8 cellular contexts compared by ENCODE assay signal in the genomic region with DNA sequence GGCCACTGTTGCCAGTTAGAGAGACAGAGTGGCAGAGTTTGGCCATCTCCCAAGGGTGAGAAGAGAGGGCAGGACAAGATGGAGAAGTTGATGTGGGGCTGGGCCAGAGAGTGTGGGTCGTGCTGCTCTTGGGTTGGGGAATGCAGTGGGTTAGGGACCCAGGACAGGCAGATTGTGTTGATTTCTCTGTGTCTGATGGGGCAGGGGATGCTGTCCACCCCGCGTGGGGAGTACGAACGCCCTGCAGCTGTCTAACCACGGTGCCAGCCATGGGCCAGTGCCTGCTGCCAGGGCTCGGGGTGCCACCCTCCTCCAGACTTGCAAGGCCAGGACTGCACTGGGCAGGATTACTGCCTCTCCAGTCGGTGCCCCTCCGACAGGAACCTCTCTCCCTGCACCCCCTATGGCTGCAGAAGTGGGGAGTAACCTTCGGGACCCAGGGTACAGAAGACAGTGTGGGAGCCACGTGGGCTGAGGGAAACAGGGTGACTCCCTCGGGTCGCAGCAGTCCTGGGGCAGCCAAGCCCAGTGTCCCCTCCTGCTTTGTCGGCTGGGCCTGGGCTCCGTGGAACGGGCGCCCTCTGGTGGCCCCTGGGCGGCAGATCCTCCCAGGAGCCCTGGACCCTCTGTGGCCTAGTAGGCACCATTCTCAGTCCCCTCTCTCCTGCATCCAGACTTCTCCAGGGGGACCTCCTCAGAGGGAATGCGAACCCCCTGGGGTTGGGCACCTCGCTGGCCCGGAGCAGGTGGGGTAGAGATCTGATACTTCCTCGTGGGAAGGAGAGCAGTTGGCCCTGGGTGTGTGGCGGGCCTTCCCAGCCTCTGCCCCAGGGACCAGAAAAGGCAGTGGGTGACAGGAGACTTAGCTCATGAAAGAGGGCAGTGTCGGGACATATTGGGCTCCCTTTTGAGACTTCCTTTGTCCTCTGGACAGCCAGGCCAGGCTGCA. TPM values are rescaled to one million over a fixed set of nuclear protein-coding genes. Genes with fewer than 3 reads are reported as not detected.
A peak's percentile ranks its signal among the peaks of the same experiment; 100 is the strongest.
DNase-seq lines count a peak whose midpoint lies in the region; ATAC-seq and TF ChIP-seq lines count a peak whose summit lies in the region.

No MANE protein-coding gene starts in this region.

- H3K27ac Mint-ChIP-seq in chondrocyte (ENCODE audit: unreplicated experiment): peak overlapping the region; percentile 75

- H3K36me3 Mint-ChIP-seq in chondrocyte (ENCODE audit: low read depth): no peaks in the 10 kb centered on the region

- no peaks in the 10 kb centered on the region for H3K9me3 Mint-ChIP-seq in chondrocyte (ENCODE audit: low read depth)

- no peak for ATAC-seq in GM19328 (IDR thresholded peaks at IDR 0.05; ENCODE audit: unreplicated experiment)

- H3K4me1 Mint-ChIP-seq in chondrocyte (ENCODE audit: low read depth): peaks cover 34% of the 10 kb centered on the region

- peak; percentile 8 to 9 for DNase-seq in NCI-H187 (lab: John Stamatoyannopoulos, UW)
- no peak for DNase-seq in NCI-H187 treated with DMSO at 0.1 percent for 48 hours (lab: John Stamatoyannopoulos, UW)
- DNase-seq in NCI-H1092 (lab: John Stamatoyannopoulos, UW): peak; percentile 8
- peak; percentile 51 for DNase-seq in activated CD4-positive, alpha-beta T cell treated with anti-CD3 and anti-CD28 coated beads for 1 hour
- no peak for DNase-seq in chondrocyte (ENCODE audit: low spot score)
- DNase-seq in left kidney (ENCODE audit: low read depth, low spot score): peak; percentile 87
- DNase-seq in stimulated activated CD4-positive, alpha-beta T cell treated with anti-CD3 and anti-CD28 coated beads, Interleukin-4, amount 100 ng/mL, for 4 hours: peak; percentile 52 to 68

- peak; percentile 100 for TF ChIP-seq CTCF in chondrocyte (IDR thresholded peaks at IDR 0.05)

- H3K27me3 Mint-ChIP-seq in chondrocyte (ENCODE audit: low read depth): no peaks in the 10 kb centered on the region

- H3K4me3 Mint-ChIP-seq in chondrocyte (ENCODE audit: unreplicated experiment): peak overlapping the region; percentile 75

RNA-seq across cellular contexts. Expression of gene GPC1, which starts 2.7 kb away (rescaled TPM):
- total RNA-seq in chondrocyte: 261 to 354 TPM (median 264 TPM) in 3 replicates

Comparison
In these comparisons a context has a peak if more than half of its experiments do, and no peak if none do; other contexts are left out.
1. DNase-seq: peak in NCI-H187 (2 of 2), NCI-H1092 (single experiment), activated CD4-positive, alpha-beta T cell treated with anti-CD3 and anti-CD28 coated beads for 1 hour (single experiment), left kidney (single experiment) and stimulated activated CD4-positive, alpha-beta T cell treated with anti-CD3 and anti-CD28 coated beads, Interleukin-4, amount 100 ng/mL, for 4 hours (2 of 2); none in NCI-H187 treated with DMSO at 0.1 percent for 48 hours (single experiment) and chondrocyte (single experiment).